In the genomic region with DNA sequence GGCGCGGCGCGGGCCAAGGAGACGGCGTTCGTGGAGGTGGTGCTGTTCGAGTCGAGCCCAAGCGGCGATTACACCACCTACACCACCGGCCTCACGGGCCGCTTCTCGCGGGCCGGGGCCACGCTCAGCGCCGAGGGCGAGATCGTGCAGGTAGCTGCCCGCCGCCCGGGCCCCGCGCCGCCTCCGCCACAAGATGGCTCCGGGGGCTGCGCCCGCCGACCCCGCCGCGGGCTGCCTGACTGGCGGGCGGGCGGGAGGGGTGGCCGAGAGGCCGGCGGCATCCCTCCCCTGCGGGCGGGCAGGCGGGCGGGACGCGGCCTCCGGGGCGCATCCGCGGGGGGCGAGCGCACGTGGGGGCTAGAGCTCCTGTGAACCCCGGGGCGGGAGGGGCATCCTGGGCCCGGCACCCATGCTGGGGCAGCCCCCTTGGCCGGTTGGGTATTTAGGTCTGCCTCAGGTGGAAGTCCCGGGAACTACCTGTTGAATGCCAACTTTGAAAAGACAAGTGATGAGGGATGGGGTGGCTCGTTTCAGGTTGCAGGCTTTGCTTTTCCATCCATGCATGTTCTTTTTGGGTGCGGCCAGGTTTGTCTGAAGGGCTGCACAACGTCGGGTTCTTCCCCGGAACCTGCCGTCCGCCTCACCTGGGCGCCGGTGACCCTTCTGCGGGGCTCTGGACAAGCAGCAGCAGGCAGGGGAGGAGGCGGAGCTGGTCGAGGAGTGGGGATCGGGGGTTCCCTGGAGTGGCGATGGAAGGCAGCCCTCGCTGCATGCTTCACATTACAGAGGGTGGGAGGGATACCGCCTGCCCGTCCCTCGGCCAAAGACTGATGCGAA, we compare ENCODE assay signal across 8 cellular contexts. TPM values are rescaled to one million over a fixed set of nuclear protein-coding genes. Genes with fewer than 3 reads are reported as not detected.
DNase-seq lines count a peak whose midpoint lies in the region; ATAC-seq, FAIRE-seq and TF ChIP-seq lines count a peak whose summit lies in the region.

No MANE protein-coding gene starts in this region.

- peak overlapping the region; percentile 79 for H2AK9ac ChIP-seq in IMR-90 (replicated peaks; ENCODE audit: low read depth, low read length, poor library complexity)

- WGBS in IMR-90 (ENCODE audit: extremely low coverage in 2 of 2, insufficient read length in 1 of 2), 2 experiments, result 2% methylated on average over 12 of the region's 79 CpGs; no CpG with 5 or more reads in 1 of the 2 experiments
- WGBS in endodermal cell (ENCODE audit: insufficient coverage in 1 of 2, insufficient read length in 1 of 2), 2 experiments, result 0% methylated on average over 30 to 79 of the region's 79 CpGs
- 21 to 42% methylated on average over 10 to 19 of the region's 79 CpGs for WGBS in upper lobe of left lung, 2 donors

- H3K27ac ChIP-seq in IMR-90 (ENCODE audit: insufficient read depth, low read length), result peak overlapping the region; percentile 63; the same call in 1 of the 2 replicates
- H3K27ac ChIP-seq in endodermal cell (ENCODE audit: low read depth, low read length), result no peak overlapping the region
- H3K27ac ChIP-seq in muscle layer of duodenum (ENCODE audit: low read length), result no peak overlapping the region
- peak overlapping the region in 3 of 4 donors; percentile 30 to 82 (median 52) for H3K27ac ChIP-seq in upper lobe of left lung

- peaks cover 13% of the 10 kb centered on the region for H4K20me1 ChIP-seq in IMR-90 (ENCODE audit: insufficient read depth, low read length)

- H2BK15ac ChIP-seq in IMR-90 (ENCODE audit: low read depth, low read length), result no peak overlapping the region

- no peak overlapping the region for H4K91ac ChIP-seq in IMR-90 (ENCODE audit: insufficient read depth, low read depth, low read length)

- H3K4me3 ChIP-seq in IMR-90 (ENCODE audit: insufficient read depth, low read depth, low read length), result peak overlapping the region; percentile 91
- H3K4me3 ChIP-seq in endodermal cell (ENCODE audit: low read length), result peak overlapping the region; percentile 87
- peak overlapping the region; percentile 68 to 71 for H3K4me3 ChIP-seq in muscle layer of duodenum (ENCODE audit: low read depth in 1 of 2, low read length in 2 of 2)
- H3K4me3 ChIP-seq in upper lobe of left lung, result peak overlapping the region; percentile 56 to 81 (median 69)

- peaks cover 15% of the 10 kb centered on the region for H3K4me1 Mint-ChIP-seq in activated CD4-positive, alpha-beta memory T cell treated with anti-CD3 and anti-CD28 coated beads, Interleukin-2, amount 10 ng/mL, durations not matched to agents 7 days and 5 days
- H3K4me1 Mint-ChIP-seq in endodermal cell, result peaks cover 43% of the 10 kb centered on the region

- peaks cover 6% of the 10 kb centered on the region for H3K9me1 ChIP-seq in IMR-90 (ENCODE audit: insufficient read depth, low read length)

- H3K9ac ChIP-seq in IMR-90 (ENCODE audit: low read depth, low read length), result peak overlapping the region; percentile 71
- no peak overlapping the region for H3K9ac ChIP-seq in endodermal cell (ENCODE audit: extremely low read depth, low read length, poor library complexity, severe bottlenecking)

- H4K5ac ChIP-seq in IMR-90 (ENCODE audit: low read depth, low read length), result no peak overlapping the region

- H3K36me3 ChIP-seq in IMR-90 (ENCODE audit: control insufficient read depth, insufficient read depth, low read length) (no peaks in the 10 kb centered on the region), endodermal cell (ENCODE audit: control insufficient read depth, insufficient read depth, low read length) (no peaks in the 10 kb centered on the region), muscle layer of duodenum (ENCODE audit: control insufficient read depth in 1 of 2, insufficient read depth in 2 of 2, low read length in 2 of 2) (no peaks in the 10 kb centered on the region), upper lobe of left lung (no peaks in the 10 kb centered on the region)

- POLR2A ChIA-PET in IMR-90 (lab: Charles Lee; ENCODE audit: unreplicated experiment), result interaction anchor here (0.5 kb wide), 1 partner anchor 23 kb away, joined by 3 read pairs; no protein-coding TSS in a partner anchor
- POLR2A ChIA-PET in activated CD4-positive, alpha-beta memory T cell treated with anti-CD3 and anti-CD28 coated beads, Interleukin-2, amount 10 ng/mL, durations not matched to agents 7 days and 5 days (lab: Charles Lee), result interaction anchor here (1.3 kb wide), 1 partner anchor 10 kb away, joined by 5 read pairs; no protein-coding TSS in a partner anchor

- BruUV-seq in IMR-90 (replicated peaks; lab: Mats Ljungman, UMichigan), result no TSS peak

- no peak overlapping the region for H2BK20ac ChIP-seq in IMR-90 (ENCODE audit: low read depth, low read length)

- CTCF ChIA-PET in IMR-90 (lab: Yijun Ruan, JAX), result interaction anchor here (1.0 kb wide), 1 partner anchor 156 kb away, joined by 4 read pairs; no protein-coding TSS in a partner anchor
- CTCF ChIA-PET in activated CD4-positive, alpha-beta memory T cell treated with anti-CD3 and anti-CD28 coated beads, Interleukin-2, amount 10 ng/mL, durations not matched to agents 7 days and 5 days (lab: Charles Lee), result no interaction called here

- H3K9me3 ChIP-seq in IMR-90 (ENCODE audit: control insufficient read depth, insufficient read depth, low read length), result no peaks in the 10 kb centered on the region
- H3K9me3 ChIP-seq in endodermal cell (ENCODE audit: control insufficient read depth, low read length), result no peaks in the 10 kb centered on the region
- H3K9me3 ChIP-seq in muscle layer of duodenum (ENCODE audit: control insufficient read depth in 1 of 2, low read length in 2 of 2), result no peaks in the 10 kb centered on the region
- H3K9me3 ChIP-seq in upper lobe of left lung, result no peaks in the 10 kb centered on the region

- TF ChIP-seq CTCF in IMR-90 (conservative IDR thresholded peaks at IDR 0.05; ENCODE audit: low read depth, low read length), result 0 out of 2 replicates have a peak, but pooled peaks have one; percentile 12
- peak; percentile 66 for TF ChIP-seq CTCF in endodermal cell (conservative IDR thresholded peaks at IDR 0.05)
- TF ChIP-seq CTCF in upper lobe of left lung (IDR thresholded peaks at IDR 0.05), result peak in 1 of 6 experiments; percentile 4

- H3K27me3 ChIP-seq in IMR-90 (ENCODE audit: control insufficient read depth, insufficient read depth, low read length), result no peaks in the 10 kb centered on the region
- peaks cover 6% of the 10 kb centered on the region for H3K27me3 ChIP-seq in endodermal cell (ENCODE audit: control insufficient read depth, insufficient read depth, low read length, poor library complexity, severe bottlenecking)
- no peaks in the 10 kb centered on the region for H3K27me3 ChIP-seq in muscle layer of duodenum (ENCODE audit: low read depth, low read length)
- no peaks in the 10 kb centered on the region for H3K27me3 ChIP-seq in upper lobe of left lung

- no peak overlapping the region for H3K27ac Mint-ChIP-seq in activated CD4-positive, alpha-beta memory T cell treated with anti-CD3 and anti-CD28 coated beads, Interleukin-2, amount 10 ng/mL, durations not matched to agents 7 days and 5 days
- no peak overlapping the region for H3K27ac Mint-ChIP-seq in endodermal cell

- in situ Hi-C loops in IMR-90 (cut with MboI; ENCODE audit: low sequenced_read_pairs), result no loop called here

- no peak overlapping the region for H3K56ac ChIP-seq in IMR-90 (ENCODE audit: extremely low read depth, insufficient read depth, low read length)

- peaks cover 68% of the 10 kb centered on the region for H3K27me3 Mint-ChIP-seq in activated CD4-positive, alpha-beta memory T cell treated with anti-CD3 and anti-CD28 coated beads, Interleukin-2, amount 10 ng/mL, durations not matched to agents 7 days and 5 days
- H3K27me3 Mint-ChIP-seq in endodermal cell (ENCODE audit: insufficient read depth), result peaks cover 5% of the 10 kb centered on the region

- DNase-seq in GM12891 (ENCODE audit: insufficient read length, low spot score), result peak; percentile 28
- DNase-seq in IMR-90, result peak; percentile 44
- peak; percentile 24 for DNase-seq in activated CD4-positive, alpha-beta memory T cell treated with anti-CD3 and anti-CD28 coated beads, Interleukin-2, amount 10 ng/mL, durations not matched to agents 7 days and 5 days
- DNase-seq in endodermal cell, result peak; percentile 88
- peak in 1 of 2 donors; percentile 91 for DNase-seq in upper lobe of left lung

- ATAC-seq in IMR-90 (ENCODE audit: low read depth) (peak; percentile 18), upper lobe of left lung (ENCODE audit: low FRiP score in 2 of 2) (no peak), HG03520 (IDR thresholded peaks at IDR 0.05; ENCODE audit: unreplicated experiment) (no peak), GM21515 (IDR thresholded peaks at IDR 0.05; ENCODE audit: unreplicated experiment) (no peak)

- no peaks in the 10 kb centered on the region for H3K36me3 Mint-ChIP-seq in activated CD4-positive, alpha-beta memory T cell treated with anti-CD3 and anti-CD28 coated beads, Interleukin-2, amount 10 ng/mL, durations not matched to agents 7 days and 5 days (ENCODE audit: low read depth)
- H3K36me3 Mint-ChIP-seq in endodermal cell (ENCODE audit: low read depth), result no peaks in the 10 kb centered on the region

- no peak for FAIRE-seq in GM12891 (lab: Jason Lieb, UNC)

- no peak overlapping the region for H3K4ac ChIP-seq in IMR-90 (ENCODE audit: low read depth, low read length)

- TF ChIP-seq POLR2A in GM12891 (IDR thresholded peaks at IDR 0.05; ENCODE audit: low read depth, low read length) (no peak), IMR-90 (IDR thresholded peaks at IDR 0.05; ENCODE audit: low read depth, low read length) (no peak), upper lobe of left lung (IDR thresholded peaks at IDR 0.05) (no peak)

- intact Hi-C loops in IMR-90 (cut with micrococcal nuclease), result loop anchor here (1.0 kb wide), 1 partner anchor 156 kb away; no protein-coding TSS in a partner anchor

- H4K8ac ChIP-seq in IMR-90 (ENCODE audit: low read depth in 2 of 2, low read length in 2 of 2), result no peak overlapping the region

- H2AK5ac ChIP-seq in IMR-90 (ENCODE audit: low read depth, low read length), result no peak overlapping the region

- H2AFZ ChIP-seq in IMR-90 (replicated peaks; ENCODE audit: low read length, poor library complexity), result peak overlapping the region; percentile 90

- H2BK120ac ChIP-seq in IMR-90 (ENCODE audit: low read depth, low read length), result no peak overlapping the region

- peaks cover 9 to 17% of the 10 kb centered on the region in 2 experiments; a peak in 3 of 4 replicates for H3K79me1 ChIP-seq in IMR-90 (ENCODE audit: low read depth in 1 of 2, low read length in 2 of 2)

- no peak for TF ChIP-seq EP300 in upper lobe of left lung (IDR thresholded peaks at IDR 0.05)

- no peak overlapping the region for H3K14ac ChIP-seq in IMR-90 (replicated peaks; ENCODE audit: low read depth, low read length)

- H3K9me3 Mint-ChIP-seq in activated CD4-positive, alpha-beta memory T cell treated with anti-CD3 and anti-CD28 coated beads, Interleukin-2, amount 10 ng/mL, durations not matched to agents 7 days and 5 days, result no peaks in the 10 kb centered on the region
- H3K9me3 Mint-ChIP-seq in endodermal cell, result no peaks in the 10 kb centered on the region

- peak overlapping the region; percentile 95 for H3K4me2 ChIP-seq in IMR-90 (ENCODE audit: low read depth, low read length)

- H3K4me1 ChIP-seq in IMR-90 (ENCODE audit: control insufficient read depth, insufficient read depth, low read length), result peaks cover 16% of the 10 kb centered on the region
- H3K4me1 ChIP-seq in endodermal cell (ENCODE audit: control insufficient read depth, insufficient read depth, low read length), result peaks cover 15% of the 10 kb centered on the region
- H3K4me1 ChIP-seq in muscle layer of duodenum (ENCODE audit: control insufficient read depth in 1 of 2, insufficient read depth in 2 of 2, low read length in 2 of 2), result peaks cover 15 to 26% of the 10 kb centered on the region in 2 donors
- peaks cover 16 to 39% (median 19%) of the 10 kb centered on the region in 4 donors for H3K4me1 ChIP-seq in upper lobe of left lung

- H3K23ac ChIP-seq in IMR-90 (ENCODE audit: low read depth, low read length), result peak overlapping the region; percentile 39; the same call in 1 of the 2 replicates

- H3K4me3 Mint-ChIP-seq in activated CD4-positive, alpha-beta memory T cell treated with anti-CD3 and anti-CD28 coated beads, Interleukin-2, amount 10 ng/mL, durations not matched to agents 7 days and 5 days, result peak overlapping the region; percentile 41
- peak overlapping the region; percentile 79 for H3K4me3 Mint-ChIP-seq in endodermal cell

- dilution Hi-C loops in IMR-90 (cut with HindIII; ENCODE audit: low sequenced_read_pairs, unreplicated experiment), result no loop called here

- peak overlapping the region; percentile 47 for H2BK5ac ChIP-seq in IMR-90 (ENCODE audit: low read depth, low read length, poor library complexity, severe bottlenecking)

- H3K18ac ChIP-seq in IMR-90 (ENCODE audit: low read depth, low read length), result no peak overlapping the region

- no peak; the same call in 1 of the 2 replicates for TF ChIP-seq RAD21 in IMR-90 (IDR thresholded peaks at IDR 0.05; ENCODE audit: low read length)

RNA-seq across cellular contexts. Expression of a gene that starts 0.8 kb away (rescaled TPM):
- 0.03 TPM for polyA plus RNA-seq in GM12891 (2012; ENCODE audit: low read depth, missing spikeins)
- total RNA-seq in IMR-90 (2012; rRNA removed) (1.4 TPM in 2 replicates), endodermal cell (10 to 100 TPM; 15.8 to 19.8 TPM), upper lobe of left lung (10 to 100 TPM; 11.4 to 16.9 (median 14.4) TPM)
- polyA plus RNA-seq in IMR-90 (2012; rRNA removed), result 2.4 and 3.3 TPM in 2 replicates
- 1.4 and 3.5 TPM in 2 replicates for polyA plus RNA-seq in IMR-90 (2012; cell fraction: cytosol; rRNA removed)
- polyA plus RNA-seq in IMR-90 (2012; cell fraction: nucleus; rRNA removed; ENCODE audit: low replicate concordance), result 2.1 and 5.4 TPM in 2 replicates
- under 1 TPM; 0.40 to 0.58 TPM for total RNA-seq in activated CD4-positive, alpha-beta memory T cell treated with anti-CD3 and anti-CD28 coated beads, Interleukin-2, amount 10 ng/mL, durations not matched to agents 7 days and 5 days
- polyA plus RNA-seq in endodermal cell (2013, experiment 1 of 2), result 35.8 TPM
- polyA plus RNA-seq in endodermal cell (2013, experiment 2 of 2), result 29.9 TPM

Comparison
In these comparisons a context has a peak if more than half of its experiments do, and no peak if none do; other contexts are left out.
1. H3K27ac ChIP-seq: peak in IMR-90 (single experiment) and upper lobe of left lung (3 of 4); none in endodermal cell (single experiment) and muscle layer of duodenum (single experiment).
2. Peak in every context shown above with its lines, with median percentiles within 50 percentile points of each other: H3K4me3 ChIP-seq.